ENCODE assay signal across 2 cellular contexts in the genomic region with DNA sequence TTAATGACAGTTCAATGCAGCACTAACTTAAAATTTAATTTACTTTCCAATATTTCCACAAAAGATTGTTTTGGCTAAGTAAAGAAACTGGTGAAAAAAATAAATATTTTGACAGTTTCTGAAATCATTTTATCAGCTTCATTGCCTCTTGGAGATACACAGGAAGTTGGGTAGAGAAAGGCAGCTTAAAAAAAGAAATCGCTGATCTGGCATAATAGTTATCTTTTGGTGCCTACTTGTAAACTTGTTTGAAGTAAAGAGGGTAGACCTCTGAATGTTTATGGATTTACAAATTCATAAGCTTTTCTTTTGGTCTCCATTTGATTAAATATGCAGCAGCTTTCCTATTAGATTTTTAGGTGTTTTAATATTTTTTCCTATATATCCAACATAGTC.
TF ChIP-seq lines count a peak whose summit lies in the region.

No MANE protein-coding gene starts in this region.

TF ChIP-seq in SK-N-SH, 30 proteins besides CTCF, POLR2A, EP300 and RAD21 (continued from another document):
- TF ChIP-seq, protein P1, sequence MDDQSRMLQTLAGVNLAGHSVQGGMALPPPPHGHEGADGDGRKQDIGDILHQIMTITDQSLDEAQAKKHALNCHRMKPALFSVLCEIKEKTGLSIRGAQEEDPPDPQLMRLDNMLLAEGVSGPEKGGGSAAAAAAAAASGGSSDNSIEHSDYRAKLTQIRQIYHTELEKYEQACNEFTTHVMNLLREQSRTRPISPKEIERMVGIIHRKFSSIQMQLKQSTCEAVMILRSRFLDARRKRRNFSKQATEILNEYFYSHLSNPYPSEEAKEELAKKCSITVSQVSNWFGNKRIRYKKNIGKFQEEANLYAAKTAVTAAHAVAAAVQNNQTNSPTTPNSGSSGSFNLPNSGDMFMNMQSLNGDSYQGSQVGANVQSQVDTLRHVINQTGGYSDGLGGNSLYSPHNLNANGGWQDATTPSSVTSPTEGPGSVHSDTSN (IDR thresholded peaks at IDR 0.05): no peak

TF ChIP-seq in SK-N-SH treated with all-trans-retinoic acid at 6 μM for 48 hours, 23 proteins besides CTCF, POLR2A, EP300 and RAD21:
- TF ChIP-seq, protein P2, sequence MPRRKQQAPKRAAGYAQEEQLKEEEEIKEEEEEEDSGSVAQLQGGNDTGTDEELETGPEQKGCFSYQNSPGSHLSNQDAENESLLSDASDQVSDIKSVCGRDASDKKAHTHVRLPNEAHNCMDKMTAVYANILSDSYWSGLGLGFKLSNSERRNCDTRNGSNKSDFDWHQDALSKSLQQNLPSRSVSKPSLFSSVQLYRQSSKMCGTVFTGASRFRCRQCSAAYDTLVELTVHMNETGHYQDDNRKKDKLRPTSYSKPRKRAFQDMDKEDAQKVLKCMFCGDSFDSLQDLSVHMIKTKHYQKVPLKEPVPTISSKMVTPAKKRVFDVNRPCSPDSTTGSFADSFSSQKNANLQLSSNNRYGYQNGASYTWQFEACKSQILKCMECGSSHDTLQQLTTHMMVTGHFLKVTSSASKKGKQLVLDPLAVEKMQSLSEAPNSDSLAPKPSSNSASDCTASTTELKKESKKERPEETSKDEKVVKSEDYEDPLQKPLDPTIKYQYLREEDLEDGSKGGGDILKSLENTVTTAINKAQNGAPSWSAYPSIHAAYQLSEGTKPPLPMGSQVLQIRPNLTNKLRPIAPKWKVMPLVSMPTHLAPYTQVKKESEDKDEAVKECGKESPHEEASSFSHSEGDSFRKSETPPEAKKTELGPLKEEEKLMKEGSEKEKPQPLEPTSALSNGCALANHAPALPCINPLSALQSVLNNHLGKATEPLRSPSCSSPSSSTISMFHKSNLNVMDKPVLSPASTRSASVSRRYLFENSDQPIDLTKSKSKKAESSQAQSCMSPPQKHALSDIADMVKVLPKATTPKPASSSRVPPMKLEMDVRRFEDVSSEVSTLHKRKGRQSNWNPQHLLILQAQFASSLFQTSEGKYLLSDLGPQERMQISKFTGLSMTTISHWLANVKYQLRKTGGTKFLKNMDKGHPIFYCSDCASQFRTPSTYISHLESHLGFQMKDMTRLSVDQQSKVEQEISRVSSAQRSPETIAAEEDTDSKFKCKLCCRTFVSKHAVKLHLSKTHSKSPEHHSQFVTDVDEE (CRISPR knock-in tag; IDR thresholded peaks at IDR 0.05): no peak
- TF ChIP-seq ESRRG (CRISPR knock-in tag; IDR thresholded peaks at IDR 0.05): no peak
- TF ChIP-seq, protein P3, sequence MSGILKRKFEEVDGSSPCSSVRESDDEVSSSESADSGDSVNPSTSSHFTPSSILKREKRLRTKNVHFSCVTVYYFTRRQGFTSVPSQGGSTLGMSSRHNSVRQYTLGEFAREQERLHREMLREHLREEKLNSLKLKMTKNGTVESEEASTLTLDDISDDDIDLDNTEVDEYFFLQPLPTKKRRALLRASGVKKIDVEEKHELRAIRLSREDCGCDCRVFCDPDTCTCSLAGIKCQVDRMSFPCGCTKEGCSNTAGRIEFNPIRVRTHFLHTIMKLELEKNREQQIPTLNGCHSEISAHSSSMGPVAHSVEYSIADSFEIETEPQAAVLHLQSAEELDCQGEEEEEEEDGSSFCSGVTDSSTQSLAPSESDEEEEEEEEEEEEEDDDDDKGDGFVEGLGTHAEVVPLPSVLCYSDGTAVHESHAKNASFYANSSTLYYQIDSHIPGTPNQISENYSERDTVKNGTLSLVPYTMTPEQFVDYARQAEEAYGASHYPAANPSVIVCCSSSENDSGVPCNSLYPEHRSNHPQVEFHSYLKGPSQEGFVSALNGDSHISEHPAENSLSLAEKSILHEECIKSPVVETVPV (CRISPR knock-in tag; IDR thresholded peaks at IDR 0.05): no peak
- TF ChIP-seq ISL1 (CRISPR knock-in tag; IDR thresholded peaks at IDR 0.05): no peak
- no peak for TF ChIP-seq SNAI2 (CRISPR knock-in tag; IDR thresholded peaks at IDR 0.05)
- TF ChIP-seq ARNTL (CRISPR knock-in tag; IDR thresholded peaks at IDR 0.05; ENCODE audit: borderline replicate concordance, low read depth): no peak
- no peak for TF ChIP-seq PPARA (CRISPR knock-in tag; IDR thresholded peaks at IDR 0.05; ENCODE audit: borderline replicate concordance)
- TF ChIP-seq GLIS3 (CRISPR knock-in tag; IDR thresholded peaks at IDR 0.05): no peak
- TF ChIP-seq, protein P4, sequence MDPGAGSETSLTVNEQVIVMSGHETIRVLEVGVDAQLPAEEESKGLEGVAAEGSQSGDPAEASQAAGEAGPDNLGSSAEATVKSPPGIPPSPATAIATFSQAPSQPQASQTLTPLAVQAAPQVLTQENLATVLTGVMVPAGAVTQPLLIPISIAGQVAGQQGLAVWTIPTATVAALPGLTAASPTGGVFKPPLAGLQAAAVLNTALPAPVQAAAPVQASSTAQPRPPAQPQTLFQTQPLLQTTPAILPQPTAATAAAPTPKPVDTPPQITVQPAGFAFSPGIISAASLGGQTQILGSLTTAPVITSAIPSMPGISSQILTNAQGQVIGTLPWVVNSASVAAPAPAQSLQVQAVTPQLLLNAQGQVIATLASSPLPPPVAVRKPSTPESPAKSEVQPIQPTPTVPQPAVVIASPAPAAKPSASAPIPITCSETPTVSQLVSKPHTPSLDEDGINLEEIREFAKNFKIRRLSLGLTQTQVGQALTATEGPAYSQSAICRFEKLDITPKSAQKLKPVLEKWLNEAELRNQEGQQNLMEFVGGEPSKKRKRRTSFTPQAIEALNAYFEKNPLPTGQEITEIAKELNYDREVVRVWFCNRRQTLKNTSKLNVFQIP (CRISPR knock-in tag; IDR thresholded peaks at IDR 0.05; ENCODE audit: borderline replicate concordance, low read depth): no peak
- TF ChIP-seq ZNF8 (CRISPR knock-in tag; IDR thresholded peaks at IDR 0.05): no peak
- no peak for TF ChIP-seq ZFP3 (CRISPR knock-in tag; IDR thresholded peaks at IDR 0.05)
- no peak for TF ChIP-seq ZNF565 (CRISPR knock-in tag; conservative IDR thresholded peaks at IDR 0.05; ENCODE audit: low read depth)
- TF ChIP-seq, protein P5, sequence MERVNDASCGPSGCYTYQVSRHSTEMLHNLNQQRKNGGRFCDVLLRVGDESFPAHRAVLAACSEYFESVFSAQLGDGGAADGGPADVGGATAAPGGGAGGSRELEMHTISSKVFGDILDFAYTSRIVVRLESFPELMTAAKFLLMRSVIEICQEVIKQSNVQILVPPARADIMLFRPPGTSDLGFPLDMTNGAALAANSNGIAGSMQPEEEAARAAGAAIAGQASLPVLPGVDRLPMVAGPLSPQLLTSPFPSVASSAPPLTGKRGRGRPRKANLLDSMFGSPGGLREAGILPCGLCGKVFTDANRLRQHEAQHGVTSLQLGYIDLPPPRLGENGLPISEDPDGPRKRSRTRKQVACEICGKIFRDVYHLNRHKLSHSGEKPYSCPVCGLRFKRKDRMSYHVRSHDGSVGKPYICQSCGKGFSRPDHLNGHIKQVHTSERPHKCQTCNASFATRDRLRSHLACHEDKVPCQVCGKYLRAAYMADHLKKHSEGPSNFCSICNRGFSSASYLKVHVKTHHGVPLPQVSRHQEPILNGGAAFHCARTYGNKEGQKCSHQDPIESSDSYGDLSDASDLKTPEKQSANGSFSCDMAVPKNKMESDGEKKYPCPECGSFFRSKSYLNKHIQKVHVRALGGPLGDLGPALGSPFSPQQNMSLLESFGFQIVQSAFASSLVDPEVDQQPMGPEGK (CRISPR knock-in tag; IDR thresholded peaks at IDR 0.05; ENCODE audit: borderline replicate concordance): no peak
